ENCODE assay signal across 11 cellular contexts in the genomic region with DNA sequence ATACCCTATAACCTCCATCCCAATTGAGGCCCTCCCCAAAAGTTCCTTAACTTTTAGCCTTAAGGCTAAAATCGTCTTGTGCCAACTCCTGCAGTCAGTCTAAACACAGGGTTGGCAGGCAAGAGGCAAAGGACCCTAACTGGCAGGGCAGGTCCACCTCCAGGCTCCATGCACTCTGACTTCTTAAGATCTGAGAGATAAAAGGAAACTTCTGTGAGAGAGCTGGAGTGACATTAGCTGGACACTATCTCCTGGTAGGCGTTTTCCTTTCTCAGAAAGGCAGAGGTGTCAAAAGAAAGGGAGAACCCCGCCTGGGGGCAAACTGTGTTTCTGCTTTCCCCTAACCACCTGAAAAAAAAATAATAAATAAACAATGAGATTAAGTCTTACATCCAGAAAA. TPM values are rescaled to one million over a fixed set of nuclear protein-coding genes. Genes with fewer than 3 reads are reported as not detected.
DNase-seq lines count a peak whose midpoint lies in the region; ATAC-seq and TF ChIP-seq lines count a peak whose summit lies in the region.
"Had no signal": no experiment of that assay in that cellular context is flagged by ENCODE, and none has a peak within 500 bp of the region (broad histone marks: within the 10 kb centered on the region; RNA-seq: fewer than 3 reads in every experiment).

No MANE protein-coding gene starts in this region.

- POLR2A ChIA-PET in CD4-positive, alpha-beta T cell (lab: Charles Lee): interaction anchor here (0.8 kb wide), 1 partner anchor 8 kb away, joined by 3 read pairs; no protein-coding TSS in a partner anchor
- POLR2A ChIA-PET in IMR-90 (lab: Charles Lee; ENCODE audit: unreplicated experiment): no interaction called here

- no peak overlapping the region for H3K56ac ChIP-seq in IMR-90 (ENCODE audit: extremely low read depth, insufficient read depth, low read length)

- H3K18ac ChIP-seq in IMR-90 (ENCODE audit: low read depth, low read length): no peak overlapping the region; the same call in 1 of the 2 replicates

- H3K14ac ChIP-seq in IMR-90 (replicated peaks; ENCODE audit: low read depth, low read length): no peak overlapping the region

- H3K79me1 ChIP-seq in IMR-90 (ENCODE audit: low read depth in 1 of 2, low read length in 2 of 2): peaks cover 0 to 63% of the 10 kb centered on the region in 2 experiments; a peak in 2 of 4 replicates

- no peak overlapping the region for H2BK5ac ChIP-seq in IMR-90 (ENCODE audit: low read depth, low read length, poor library complexity, severe bottlenecking)

- H3K9me1 ChIP-seq in IMR-90 (ENCODE audit: insufficient read depth, low read length): peaks cover 26% of the 10 kb centered on the region

- peak overlapping the region; percentile 3; the same call in 1 of the 2 replicates for H3K4me2 ChIP-seq in IMR-90 (ENCODE audit: low read depth, low read length)

- no peak overlapping the region for H2AK9ac ChIP-seq in IMR-90 (replicated peaks; ENCODE audit: low read depth, low read length, poor library complexity)

- no peak for TF ChIP-seq POLR2A in IMR-90 (IDR thresholded peaks at IDR 0.05; ENCODE audit: low read depth, low read length)
- TF ChIP-seq POLR2A in testis (IDR thresholded peaks at IDR 0.05): no peak

- TF ChIP-seq CTCF in CD4-positive, alpha-beta T cell (IDR thresholded peaks at IDR 0.05): no peak
- TF ChIP-seq CTCF in IMR-90 (conservative IDR thresholded peaks at IDR 0.05; ENCODE audit: low read depth, low read length) (no peak), neutrophil (IDR thresholded peaks at IDR 0.05) (no peak), testis (IDR thresholded peaks at IDR 0.05) (no peak), tibial artery (IDR thresholded peaks at IDR 0.05) (no peak)

- H3K4me3 ChIP-seq in IMR-90 (ENCODE audit: insufficient read depth, low read depth, low read length): no peak overlapping the region
- H3K4me3 ChIP-seq in neutrophil (ENCODE audit: low read depth in 1 of 2, low read length in 1 of 2): peak overlapping the region; percentile 86 to 87
- no peak overlapping the region for H3K4me3 ChIP-seq in testis
- H3K4me3 ChIP-seq in tibial artery: no peak overlapping the region
- H3K4me3 ChIP-seq: esophagus muscularis mucosa, tibial nerve had no signal

- dilution Hi-C loops in IMR-90 (cut with HindIII; ENCODE audit: low sequenced_read_pairs, unreplicated experiment): no loop called here

- peaks cover 16% of the 10 kb centered on the region for H3K36me3 ChIP-seq in IMR-90 (ENCODE audit: control insufficient read depth, insufficient read depth, low read length)
- H3K36me3 ChIP-seq in neutrophil: no peaks in the 10 kb centered on the region
- H3K36me3 ChIP-seq in testis (ENCODE audit: low read depth, missing control alignments): no peaks in the 10 kb centered on the region
- no peaks in the 10 kb centered on the region for H3K36me3 ChIP-seq in tibial artery
- H3K36me3 ChIP-seq: tibial nerve had no signal

- peak overlapping the region; percentile 19 for H3K27ac Mint-ChIP-seq in CD4-positive, alpha-beta T cell
- H3K27ac Mint-ChIP-seq in activated naive CD8-positive, alpha-beta T cell: peak overlapping the region; percentile 72

- H2AFZ ChIP-seq in IMR-90 (replicated peaks; ENCODE audit: low read length, poor library complexity): no peak overlapping the region

- H4K8ac ChIP-seq in IMR-90 (ENCODE audit: low read depth in 2 of 2, low read length in 2 of 2): no peak overlapping the region

- peak overlapping the region; percentile 57 for H3K4me3 Mint-ChIP-seq in CD4-positive, alpha-beta T cell
- peak overlapping the region; percentile 90 for H3K4me3 Mint-ChIP-seq in activated naive CD8-positive, alpha-beta T cell

- peaks cover 77% of the 10 kb centered on the region for H3K4me1 Mint-ChIP-seq in CD4-positive, alpha-beta T cell (ENCODE audit: low read depth)
- peaks cover 77% of the 10 kb centered on the region for H3K4me1 Mint-ChIP-seq in activated naive CD8-positive, alpha-beta T cell (ENCODE audit: low read depth)

- H3K27me3 ChIP-seq in CD4-positive, alpha-beta T cell (ENCODE audit: control insufficient read depth, insufficient read depth, low read length): no peaks in the 10 kb centered on the region
- H3K27me3 ChIP-seq in IMR-90 (ENCODE audit: control insufficient read depth, insufficient read depth, low read length) (no peaks in the 10 kb centered on the region), neutrophil (no peaks in the 10 kb centered on the region), testis (no peaks in the 10 kb centered on the region), tibial artery (no peaks in the 10 kb centered on the region)
- H3K27me3 ChIP-seq: esophagus muscularis mucosa, tibial nerve had no signal

- H3K4ac ChIP-seq in IMR-90 (ENCODE audit: low read depth, low read length): no peak overlapping the region

- H3K9me3 ChIP-seq in CD4-positive, alpha-beta T cell (ENCODE audit: control insufficient read depth, low read length): no peaks in the 10 kb centered on the region
- no peaks in the 10 kb centered on the region for H3K9me3 ChIP-seq in IMR-90 (ENCODE audit: control insufficient read depth, insufficient read depth, low read length)
- no peaks in the 10 kb centered on the region for H3K9me3 ChIP-seq in neutrophil
- H3K9me3 ChIP-seq in testis: no peaks in the 10 kb centered on the region
- no peaks in the 10 kb centered on the region for H3K9me3 ChIP-seq in tibial artery
- H3K9me3 ChIP-seq: esophagus muscularis mucosa, tibial nerve had no signal

- in situ Hi-C loops in IMR-90 (cut with MboI; ENCODE audit: low sequenced_read_pairs): loop anchor here (5.0 kb wide), 1 partner anchor 41 kb away; no protein-coding TSS in a partner anchor

- no peak overlapping the region for H2BK15ac ChIP-seq in IMR-90 (ENCODE audit: low read depth, low read length)

- H3K27me3 Mint-ChIP-seq in CD4-positive, alpha-beta T cell: no peaks in the 10 kb centered on the region
- no peaks in the 10 kb centered on the region for H3K27me3 Mint-ChIP-seq in activated naive CD8-positive, alpha-beta T cell

- H3K27ac ChIP-seq in CD4-positive, alpha-beta T cell (ENCODE audit: low read depth, low read length): no peak overlapping the region
- no peak overlapping the region for H3K27ac ChIP-seq in IMR-90 (ENCODE audit: insufficient read depth, low read length)
- H3K27ac ChIP-seq in neutrophil: peak overlapping the region; percentile 97
- H3K27ac ChIP-seq in testis: peak overlapping the region in 1 of 2 donors; percentile 68
- H3K27ac ChIP-seq in tibial artery: no peak overlapping the region
- H3K27ac ChIP-seq: esophagus muscularis mucosa had no signal

- H2BK20ac ChIP-seq in IMR-90 (ENCODE audit: low read depth, low read length): no peak overlapping the region

- H3K23ac ChIP-seq in IMR-90 (ENCODE audit: low read depth, low read length): peak overlapping the region; percentile 67; the same call in 1 of the 2 replicates

- H4K91ac ChIP-seq in IMR-90 (ENCODE audit: insufficient read depth, low read depth, low read length): no peak overlapping the region

- H2BK120ac ChIP-seq in IMR-90 (ENCODE audit: low read depth, low read length): no peak overlapping the region

- peaks cover 27% of the 10 kb centered on the region for H3K4me1 ChIP-seq in IMR-90 (ENCODE audit: control insufficient read depth, insufficient read depth, low read length)
- H3K4me1 ChIP-seq in neutrophil (ENCODE audit: control insufficient read depth in 1 of 2, insufficient read depth in 1 of 2, low read depth in 1 of 2, low read length in 1 of 2): peaks cover 85% of the 10 kb centered on the region in 2 experiments
- peaks cover 52% of the 10 kb centered on the region for H3K4me1 ChIP-seq in testis
- H3K4me1 ChIP-seq in tibial artery: peaks cover 0 to 81% (median 37%) of the 10 kb centered on the region in 4 donors

- H2AK5ac ChIP-seq in IMR-90 (ENCODE audit: low read depth, low read length): no peak overlapping the region; the same call in 1 of the 2 replicates

- no peak overlapping the region for H4K5ac ChIP-seq in IMR-90 (ENCODE audit: low read depth, low read length)

- no peaks in the 10 kb centered on the region for H3K9me3 Mint-ChIP-seq in CD4-positive, alpha-beta T cell
- H3K9me3 Mint-ChIP-seq in activated naive CD8-positive, alpha-beta T cell (ENCODE audit: low read depth): no peaks in the 10 kb centered on the region

- no peak for ATAC-seq in CD4-positive, alpha-beta T cell (ENCODE audit: poor library complexity)
- no peak for ATAC-seq in IMR-90 (ENCODE audit: low read depth)

- TF ChIP-seq RAD21 in IMR-90 (IDR thresholded peaks at IDR 0.05; ENCODE audit: low read length): no peak

- CTCF ChIA-PET in CD4-positive, alpha-beta T cell (lab: Charles Lee): interaction anchor here (0.8 kb wide), 1 partner anchor 240 kb away, joined by 3 read pairs; no protein-coding TSS in a partner anchor
- CTCF ChIA-PET in IMR-90 (lab: Yijun Ruan, JAX): no interaction called here

- no peak overlapping the region for H3K9ac ChIP-seq in IMR-90 (ENCODE audit: low read depth, low read length)

- peaks cover 76% of the 10 kb centered on the region for H4K20me1 ChIP-seq in IMR-90 (ENCODE audit: insufficient read depth, low read length)

- no CpG with 5 or more reads among the region's 3 CpGs for WGBS in IMR-90 (ENCODE audit: extremely low coverage in 2 of 2, insufficient read length in 1 of 2), 2 experiments
- 36 to 41% methylated on average over 3 of the region's 3 CpGs for WGBS in testis, 2 donors

- DNase-seq in CD4-positive, alpha-beta T cell: no peak
- DNase-seq in IMR-90 (no peak), testis (no peak), GOT3 (lab: John Stamatoyannopoulos, UW) (no peak), tibial artery (no peak)
- DNase-seq: aorta, hippocampal formation had no signal

- intact Hi-C loops in CD4-positive, alpha-beta T cell (cut with DNase I, micrococcal nuclease): no loop called here
- intact Hi-C loops in IMR-90 (cut with micrococcal nuclease): no loop called here
- intact Hi-C loops in testis (cut with DNase I; ENCODE audit: low total_unique reads): no loop called here
- intact Hi-C loops in tibial artery (cut with DNase I; ENCODE audit: low total_unique reads): no loop called here

- peaks cover 11% of the 10 kb centered on the region for H3K36me3 Mint-ChIP-seq in CD4-positive, alpha-beta T cell (ENCODE audit: low read depth)
- H3K36me3 Mint-ChIP-seq in activated naive CD8-positive, alpha-beta T cell: peaks cover 19% of the 10 kb centered on the region

- no TSS peak for BruUV-seq in IMR-90 (replicated peaks; lab: Mats Ljungman, UMichigan)

RNA-seq across cellular contexts. Expression of a gene that starts 3.6 kb away (rescaled TPM):
- total RNA-seq in CD4-positive, alpha-beta T cell: 1 to 10 TPM; 5.8 to 6.7 TPM
- total RNA-seq in IMR-90 (2012; rRNA removed) (53.2 and 55.3 TPM in 2 replicates), testis (10 to 100 TPM; 31.1 to 36.1 TPM)
- polyA plus RNA-seq in IMR-90 (2012; rRNA removed) (40.5 and 40.9 TPM in 2 replicates), testis (ENCODE audit: insufficient read depth, low read depth, low replicate concordance) (20.0 TPM)
- 12.6 and 25.0 TPM in 2 replicates for polyA plus RNA-seq in IMR-90 (2012; cell fraction: cytosol; rRNA removed)
- 7.3 and 45.0 TPM in 2 replicates for polyA plus RNA-seq in IMR-90 (2012; cell fraction: nucleus; rRNA removed; ENCODE audit: low replicate concordance)

RNA-seq across cellular contexts. Expression of a gene that starts 29.0 kb away (rescaled TPM):
- total RNA-seq in CD4-positive, alpha-beta T cell: 10 to 100 TPM; 41.7 to 48.5 TPM
- total RNA-seq in IMR-90 (2012; rRNA removed): 39.8 and 67.5 TPM in 2 replicates
- polyA plus RNA-seq in IMR-90 (2012; rRNA removed): 73.9 and 77.1 TPM in 2 replicates
- 61.9 and 89.3 TPM in 2 replicates for polyA plus RNA-seq in IMR-90 (2012; cell fraction: cytosol; rRNA removed)
- 72.4 and 84.7 TPM in 2 replicates for polyA plus RNA-seq in IMR-90 (2012; cell fraction: nucleus; rRNA removed; ENCODE audit: low replicate concordance)
- 100 to 1,000 TPM; 128 to 134 TPM for total RNA-seq in testis
- 178 TPM for polyA plus RNA-seq in testis (ENCODE audit: insufficient read depth, low read depth, low replicate concordance)

RNA-seq across cellular contexts. Expression of a gene that starts 46.8 kb away (rescaled TPM):
- 100 to 1,000 TPM; 214 to 222 TPM for total RNA-seq in CD4-positive, alpha-beta T cell
- total RNA-seq in IMR-90 (2012; rRNA removed) (37.1 and 47.5 TPM in 2 replicates), testis (10 to 100 TPM; 91.0 to 91.1 TPM)
- polyA plus RNA-seq in IMR-90 (2012; rRNA removed) (75.8 and 79.9 TPM in 2 replicates), testis (ENCODE audit: insufficient read depth, low read depth, low replicate concordance) (121 TPM)
- polyA plus RNA-seq in IMR-90 (2012; cell fraction: cytosol; rRNA removed): 32.8 and 36.8 TPM in 2 replicates
- 24.2 and 105 TPM in 2 replicates for polyA plus RNA-seq in IMR-90 (2012; cell fraction: nucleus; rRNA removed; ENCODE audit: low replicate concordance)

Comparison
In these comparisons a context has a peak if more than half of its experiments do, and no peak if none do; other contexts are left out.
1. H3K4me3 ChIP-seq: peak in neutrophil (2 of 2); none in IMR-90 (single experiment), testis (0 of 2) and tibial artery (0 of 2).